9 cellular contexts compared by ENCODE assay signal in genomic region chr11:7637447-7638157, GRCh38. TPM values are rescaled to one million over a fixed set of nuclear protein-coding genes. Genes with fewer than 3 reads are reported as not detected.
DNase-seq lines count a peak whose midpoint lies in the region; ATAC-seq and TF ChIP-seq lines count a peak whose summit lies in the region.
"Had no signal": no experiment of that assay in that cellular context is flagged by ENCODE, and none has a peak within 500 bp of the region (broad histone marks: within the 10 kb centered on the region; RNA-seq: fewer than 3 reads in every experiment).

No MANE protein-coding gene starts in this region.

- 82% methylated on average over 5 of the region's 7 CpGs for WGBS in mesenchymal stem cell

- no peak overlapping the region for H3K4me2 ChIP-seq in mesenchymal stem cell (ENCODE audit: low read length, poor library complexity, severe bottlenecking)

- H2BK120ac ChIP-seq in mesenchymal stem cell (ENCODE audit: low read depth, low read length) = no peak overlapping the region

- no peak for ATAC-seq in GM21528 (IDR thresholded peaks at IDR 0.05; ENCODE audit: low FRiP score, unreplicated experiment)
- ATAC-seq in GM18870 (IDR thresholded peaks at IDR 0.05; ENCODE audit: unreplicated experiment) = no peak

- H3K9me3 ChIP-seq in mesenchymal stem cell (ENCODE audit: control insufficient read depth, low read length) (no peaks in the 10 kb centered on the region), vagina (no peaks in the 10 kb centered on the region)

- H2BK12ac ChIP-seq in mesenchymal stem cell (ENCODE audit: low read length in 2 of 2) = no peak overlapping the region

- no peak overlapping the region for H4K8ac ChIP-seq in mesenchymal stem cell (ENCODE audit: low read length)

- no peak overlapping the region for H2AK5ac ChIP-seq in mesenchymal stem cell (ENCODE audit: low read length, severe bottlenecking)

- H3K4me1 ChIP-seq in mesenchymal stem cell (ENCODE audit: control insufficient read depth, insufficient read depth, low read depth, low read length) (no peaks in the 10 kb centered on the region), vagina (peaks cover 13% of the 10 kb centered on the region)

- no peak overlapping the region for H2BK5ac ChIP-seq in mesenchymal stem cell (ENCODE audit: low read depth, low read length, poor library complexity, severe bottlenecking)

- H3K4ac ChIP-seq in mesenchymal stem cell (ENCODE audit: low read depth in 1 of 2, low read length in 2 of 2) = no peak overlapping the region

- TF ChIP-seq POLR2A in vagina (IDR thresholded peaks at IDR 0.05) = no peak

- H3K27me3 ChIP-seq in dorsolateral prefrontal cortex = no peaks in the 10 kb centered on the region
- H3K27me3 ChIP-seq in mesenchymal stem cell (ENCODE audit: control insufficient read depth in 1 of 2, insufficient read depth in 1 of 2, low read length in 2 of 2) = no peaks in the 10 kb centered on the region
- no peaks in the 10 kb centered on the region for H3K27me3 ChIP-seq in vagina

- no peak overlapping the region for H3K4me3 ChIP-seq in dorsolateral prefrontal cortex
- H3K4me3 ChIP-seq in mesenchymal stem cell (ENCODE audit: insufficient read depth in 1 of 2, low read depth in 1 of 2, low read length in 2 of 2) = no peak overlapping the region
- no peak overlapping the region for H3K4me3 ChIP-seq in vagina

- H4K91ac ChIP-seq in mesenchymal stem cell (ENCODE audit: low read length) = no peak overlapping the region

- no peak overlapping the region for H2AFZ ChIP-seq in mesenchymal stem cell (ENCODE audit: low read depth, low read length)

- no peak overlapping the region for H2BK15ac ChIP-seq in mesenchymal stem cell (ENCODE audit: low read depth, poor library complexity, severe bottlenecking)

- intact Hi-C loops in dorsolateral prefrontal cortex (cut with DNase I) (loop anchor here in 1 of 2 donors (10.0 kb wide), 1 partner anchor 53 kb away; no protein-coding TSS in a partner anchor), vagina (cut with DNase I) (no loop called here)

- no peak overlapping the region for H3K14ac ChIP-seq in mesenchymal stem cell (ENCODE audit: low read length in 2 of 2)

- DNase-seq in NCI-H2171 treated with DMSO at 0.1 percent for 48 hours (lab: John Stamatoyannopoulos, UW) (peak; percentile 22), NCI-H2171 (lab: John Stamatoyannopoulos, UW) (no peak), dorsolateral prefrontal cortex (no peak), mesenchymal stem cell (peak; percentile 51), vagina (ENCODE audit: extremely low spot score in 2 of 2) (peak in 1 of 2 donors; percentile 95), CD1c-positive myeloid dendritic cell (ENCODE audit: extremely low spot score) (no peak)
- DNase-seq: cerebellar nuclear complex had no signal

- H3K18ac ChIP-seq in mesenchymal stem cell (ENCODE audit: low read depth in 1 of 2, low read length in 2 of 2) = no peak overlapping the region

- H3K9ac ChIP-seq in mesenchymal stem cell (ENCODE audit: low read length) = peak overlapping the region; percentile 71

- no peak overlapping the region for H3K23ac ChIP-seq in mesenchymal stem cell (ENCODE audit: low read length in 2 of 2)

- TF ChIP-seq CTCF in dorsolateral prefrontal cortex (IDR thresholded peaks at IDR 0.05 in 54 of 56, conservative IDR thresholded peaks at IDR 0.05 in 2 of 56; ENCODE audit: low read depth in 1 of 56, partially characterized antibody in 56 of 56) (no peak), vagina (IDR thresholded peaks at IDR 0.05) (no peak)

- H3K36me3 ChIP-seq in mesenchymal stem cell (ENCODE audit: control insufficient read depth in 1 of 2, insufficient read depth in 2 of 2, low read depth in 1 of 2, low read length in 2 of 2) (peaks cover 3 to 57% of the 10 kb centered on the region in 2 experiments), vagina (peaks cover 0 to 61% of the 10 kb centered on the region in 2 donors)

- H3K79me1 ChIP-seq in mesenchymal stem cell (replicated peaks; ENCODE audit: low read length, poor library complexity, severe bottlenecking) = no peaks in the 10 kb centered on the region

- H3K27ac ChIP-seq in dorsolateral prefrontal cortex (peak overlapping the region in 37 of 59 donors; percentile 17 to 81 (median 55)), mesenchymal stem cell (ENCODE audit: low read length, poor library complexity, severe bottlenecking) (no peak overlapping the region), vagina (peak overlapping the region; percentile 38)

RNA-seq across cellular contexts. Expression of gene CYB5R2, which starts 35.7 kb away (rescaled TPM):
- total RNA-seq in dorsolateral prefrontal cortex (10 to 100 TPM in 91 of 120 experiments, 1 to 10 TPM in 29; 2.8 to 93.4 (median 15.1) TPM), vagina (17.7 TPM)
- polyA plus RNA-seq in mesenchymal stem cell (2013, experiment 1 of 2) = 16.5 TPM
- 18.1 TPM for polyA plus RNA-seq in mesenchymal stem cell (2013, experiment 2 of 2)

Comparison
In these comparisons a context has a peak if more than half of its experiments do, and no peak if none do; other contexts are left out.
1. DNase-seq: peak in NCI-H2171 treated with DMSO at 0.1 percent for 48 hours (single experiment) and mesenchymal stem cell (single experiment); none in NCI-H2171 (single experiment), dorsolateral prefrontal cortex (0 of 10) and CD1c-positive myeloid dendritic cell (single experiment).